ENCODE assay signal across 22 cellular contexts in genomic region chr11:129880311-129880710, GRCh38.
"Had no signal": no experiment of that assay in that cellular context is flagged by ENCODE, and none has a peak within 500 bp of the region (broad histone marks: within the 10 kb centered on the region; RNA-seq: fewer than 3 reads in every experiment).

No MANE protein-coding gene starts in this region.

- H3K4me3 ChIP-seq: coronary artery, lower lobe of right lung, pancreas, right lobe of liver, testis, tibial artery had no signal

- H3K4me1 ChIP-seq: lower lobe of right lung, pancreas, right lobe of liver, testis, tibial artery had no signal

- H3K9me3 ChIP-seq: lower lobe of right lung, neutrophil, pancreas, right lobe of liver, testis, tibial artery had no signal

- H3K4me1 Mint-ChIP-seq: immature natural killer cell, neural crest cell had no signal

- ATAC-seq: left ventricle myocardium superior, lower lobe of right lung, natural killer cell, pancreas, right lobe of liver had no signal

- H3K27me3 ChIP-seq: neutrophil, pancreas, right lobe of liver, testis, tibial artery had no signal

- H3K27ac Mint-ChIP-seq: immature natural killer cell, natural killer cell, type B pancreatic cell had no signal

- H3K4me3 Mint-ChIP-seq: immature natural killer cell, natural killer cell, neural crest cell, type B pancreatic cell had no signal

- DNase-seq: dermis blood vessel endothelial cell; effector memory CD4-positive, alpha-beta T cell; hypothalamus; immature natural killer cell; islet precursor cell; kidney glomerular epithelial cell; left ventricle myocardium superior; lower lobe of right lung; natural killer cell; pancreas; right lobe of liver; small intestine; stimulated activated CD4-positive, alpha-beta T cell treated with anti-CD3 and anti-CD28 coated beads, Interleukin-15, amount 100 ng/mL, for 24 hours; stimulated activated CD4-positive, alpha-beta T cell treated with anti-CD3 and anti-CD28 coated beads, Interleukin-2, amount 100 ng/mL, for 48 hours; stimulated activated naive CD4-positive, alpha-beta T cell; substantia nigra; testis; tibial artery had no signal

- H3K9me3 Mint-ChIP-seq: immature natural killer cell, natural killer cell, neural crest cell, type B pancreatic cell had no signal

- H3K27me3 Mint-ChIP-seq: type B pancreatic cell had no signal

- H3K27ac ChIP-seq: coronary artery, lower lobe of right lung, neutrophil, pancreas, right lobe of liver, testis, tibial artery had no signal
